14 cellular contexts compared by ENCODE assay signal in genomic region chr1:229035748-229036082, GRCh38.
A peak's percentile ranks its signal among the peaks of the same experiment; 100 is the strongest.
DNase-seq lines count a peak whose midpoint lies in the region; ATAC-seq and TF ChIP-seq lines count a peak whose summit lies in the region.
"Had no signal": no experiment of that assay in that cellular context is flagged by ENCODE, and none has a peak within 500 bp of the region (broad histone marks: within the 10 kb centered on the region; RNA-seq: fewer than 3 reads in every experiment).

No MANE protein-coding gene starts in this region.

- H3K4me3 Mint-ChIP-seq in T-cell, result peak overlapping the region in 2 of 3 donors; percentile 7 to 37
- H3K4me3 Mint-ChIP-seq: activated T-cell treated with anti-CD3 and anti-CD28 coated beads, Interleukin-2, amount 50 U/mL, for 4 hours had no signal

- peak overlapping the region; percentile 53 for H3K4me2 ChIP-seq in DOHH2 (ENCODE audit: low read length)

- no peak for TF ChIP-seq CTCF in DOHH2 (IDR thresholded peaks at IDR 0.05; ENCODE audit: low read depth, low read length, poor library complexity, severe bottlenecking)
- no peak for TF ChIP-seq CTCF in ovary (IDR thresholded peaks at IDR 0.05)
- no peak for TF ChIP-seq CTCF in right lobe of liver (IDR thresholded peaks at IDR 0.05)

- H3K27ac ChIP-seq in DOHH2 (ENCODE audit: low read depth, low read length) (no peak overlapping the region), ovary (no peak overlapping the region), right lobe of liver (no peak overlapping the region)
- H3K27ac ChIP-seq: RWPE1 had no signal

- H3K9me2 ChIP-seq in DOHH2 (replicated peaks; ENCODE audit: control insufficient read depth, low read length), result no peaks in the 10 kb centered on the region

- intact Hi-C loops in ovary (cut with DNase I), result no loop called here
- intact Hi-C loops in right lobe of liver (cut with DNase I), result no loop called here

- no peaks in the 10 kb centered on the region for H3K9me3 ChIP-seq in DOHH2 (ENCODE audit: control insufficient read depth, insufficient read depth, low read length)
- no peaks in the 10 kb centered on the region for H3K9me3 ChIP-seq in ovary
- H3K9me3 ChIP-seq in right lobe of liver, result no peaks in the 10 kb centered on the region
- H3K9me3 ChIP-seq: mucosa of descending colon had no signal

- peaks cover 44% of the 10 kb centered on the region for H3K4me1 ChIP-seq in DOHH2 (ENCODE audit: control insufficient read depth, low read length)
- no peaks in the 10 kb centered on the region for H3K4me1 ChIP-seq in ovary (ENCODE audit: insufficient read depth)
- H3K4me1 ChIP-seq in right lobe of liver, result no peaks in the 10 kb centered on the region

- no peaks in the 10 kb centered on the region for H3K79me2 ChIP-seq in DOHH2 (ENCODE audit: control insufficient read depth, low read length)

- H3K4me3 ChIP-seq in DOHH2 (ENCODE audit: low read length) (peak overlapping the region; percentile 38), ovary (no peak overlapping the region), right lobe of liver (no peak overlapping the region)
- H3K4me3 ChIP-seq: mucosa of descending colon had no signal

- peaks cover 39 to 76% (median 56%) of the 10 kb centered on the region in 3 donors for H3K4me1 Mint-ChIP-seq in T-cell

- POLR2A ChIA-PET in T-cell (lab: Charles Lee), result no interaction called here

- H3K36me3 ChIP-seq in DOHH2 (ENCODE audit: control insufficient read depth, low read length), result no peaks in the 10 kb centered on the region
- no peaks in the 10 kb centered on the region for H3K36me3 ChIP-seq in ovary
- no peaks in the 10 kb centered on the region for H3K36me3 ChIP-seq in right lobe of liver

- H3K27me3 ChIP-seq in DOHH2 (ENCODE audit: control insufficient read depth, low read length) (0 out of 2 replicates have a peak, but pooled peaks cover 3% of the 10 kb centered on the region), ovary (no peaks in the 10 kb centered on the region), right lobe of liver (no peaks in the 10 kb centered on the region)

- CTCF ChIA-PET in T-cell (lab: Charles Lee), result no interaction called here

- H3K27me3 Mint-ChIP-seq in T-cell, result peaks cover 12 to 16% of the 10 kb centered on the region in 2 donors

- H4K20me1 ChIP-seq in DOHH2 (ENCODE audit: control insufficient read depth, insufficient read depth, low read depth, low read length), result no peaks in the 10 kb centered on the region

- TF ChIP-seq POLR2A in ovary (IDR thresholded peaks at IDR 0.05), result no peak
- no peak for TF ChIP-seq POLR2A in right lobe of liver (IDR thresholded peaks at IDR 0.05)

- no peak for TF ChIP-seq EP300 in ovary (IDR thresholded peaks at IDR 0.05)

- H3K27ac Mint-ChIP-seq in T-cell, result peak overlapping the region; percentile 75 to 83

- H3K36me3 Mint-ChIP-seq in T-cell, result no peaks in the 10 kb centered on the region

- no peaks in the 10 kb centered on the region for H3K9me3 Mint-ChIP-seq in T-cell
- H3K9me3 Mint-ChIP-seq: activated T-cell treated with anti-CD3 and anti-CD28 coated beads, Interleukin-2, amount 50 U/mL, for 4 hours had no signal

- no peak for DNase-seq in T-cell
- no peak for DNase-seq in ovary
- no peak for DNase-seq in right lobe of liver
- DNase-seq in epidermal melanocyte (ENCODE audit: insufficient read length, low spot score), result no peak
- DNase-seq in DMS53 treated with DMSO at 0.1 percent for 48 hours (lab: John Stamatoyannopoulos, UW; ENCODE audit: unreplicated experiment), result no peak
- DNase-seq: activated T-cell treated with anti-CD3 and anti-CD28 coated beads, Interleukin-2, amount 50 U/mL, for 4 hours; GDM1; mucosa of descending colon; NCI-H1436 treated with DMSO at 0.1 percent for 48 hours; NCI-H526 treated with DMSO at 0.1 percent for 48 hours had no signal

- WGBS in ovary, 3 donors, result 74 to 86% (median 76%) methylated on average over 2 of the region's 2 CpGs
- WGBS in right lobe of liver (ENCODE audit: insufficient coverage, low coverage, low lambda C conversion rate, missing lambda C conversion rate), result 53% methylated on average over 2 of the region's 2 CpGs

- H3F3A ChIP-seq in DOHH2 (ENCODE audit: control insufficient read depth, insufficient read depth), result no peaks in the 10 kb centered on the region

- ATAC-seq in GM19397 (IDR thresholded peaks at IDR 0.05; ENCODE audit: unreplicated experiment) (peak; percentile 15), HG02884 (IDR thresholded peaks at IDR 0.05; ENCODE audit: unreplicated experiment) (peak; percentile 25), T-cell (replicated peaks in 1 of 4) (peak in 1 of 4 experiments; percentile 22), right lobe of liver (no peak)
- ATAC-seq: mucosa of descending colon had no signal

Comparison
In these comparisons a context has a peak if more than half of its experiments do, and no peak if none do; other contexts are left out.
1. ATAC-seq: peak in GM19397 (single experiment) and HG02884 (single experiment); none in right lobe of liver (0 of 4).